In genomic region chr18:36572135-36572856, GRCh38 we compare ENCODE assay signal across 8 cellular contexts.
DNase-seq lines count a peak whose midpoint lies in the region; ATAC-seq lines count a peak whose summit lies in the region.

No MANE protein-coding gene starts in this region.

- no peak for ATAC-seq in HG02870 (IDR thresholded peaks at IDR 0.05; ENCODE audit: unreplicated experiment)
- no peak for ATAC-seq in T-helper 17 cell

- peaks cover 8% of the 10 kb centered on the region for H3K27me3 Mint-ChIP-seq in activated naive CD4-positive, alpha-beta T cell treated with anti-CD3 and anti-CD28 coated beads, Interleukin-2, amount 10 ng/mL, durations not matched to agents 7 days and 5 days
- peaks cover 5% of the 10 kb centered on the region for H3K27me3 Mint-ChIP-seq in T-helper 17 cell

- CTCF ChIA-PET in activated naive CD4-positive, alpha-beta T cell treated with anti-CD3 and anti-CD28 coated beads, Interleukin-2, amount 10 ng/mL, durations not matched to agents 7 days and 5 days (lab: Charles Lee) = no interaction called here

- no peaks in the 10 kb centered on the region for H3K9me3 ChIP-seq in T-helper 17 cell (ENCODE audit: control insufficient read depth, low read length, poor library complexity, severe bottlenecking)

- peak; percentile 44 for DNase-seq in activated naive CD4-positive, alpha-beta T cell treated with anti-CD3 and anti-CD28 coated beads, Interleukin-2, amount 10 ng/mL, durations not matched to agents 7 days and 5 days
- no peak for DNase-seq in activated naive CD4-positive, alpha-beta T cell (lab: John Stamatoyannopoulos, UW)
- DNase-seq in M059J (ENCODE audit: low read depth) (peak; percentile 62), SW480 (ENCODE audit: low spot score) (peak; percentile 32), foreskin melanocyte (peak; percentile 24), putamen (ENCODE audit: low spot score) (peak; percentile 17), T-helper 17 cell (no peak)

- H3K36me3 Mint-ChIP-seq in activated naive CD4-positive, alpha-beta T cell treated with anti-CD3 and anti-CD28 coated beads, Interleukin-2, amount 10 ng/mL, durations not matched to agents 7 days and 5 days = no peaks in the 10 kb centered on the region
- H3K36me3 Mint-ChIP-seq in T-helper 17 cell (ENCODE audit: low read depth) = no peaks in the 10 kb centered on the region

- H3K27ac Mint-ChIP-seq in activated naive CD4-positive, alpha-beta T cell treated with anti-CD3 and anti-CD28 coated beads, Interleukin-2, amount 10 ng/mL, durations not matched to agents 7 days and 5 days = no peak overlapping the region
- H3K27ac Mint-ChIP-seq in T-helper 17 cell = no peak overlapping the region

- H3K4me1 Mint-ChIP-seq in activated naive CD4-positive, alpha-beta T cell treated with anti-CD3 and anti-CD28 coated beads, Interleukin-2, amount 10 ng/mL, durations not matched to agents 7 days and 5 days = no peaks in the 10 kb centered on the region
- H3K4me1 Mint-ChIP-seq in T-helper 17 cell = no peaks in the 10 kb centered on the region

- H3K9me3 Mint-ChIP-seq in activated naive CD4-positive, alpha-beta T cell treated with anti-CD3 and anti-CD28 coated beads, Interleukin-2, amount 10 ng/mL, durations not matched to agents 7 days and 5 days = no peaks in the 10 kb centered on the region

- no peak overlapping the region for H3K4me3 Mint-ChIP-seq in activated naive CD4-positive, alpha-beta T cell treated with anti-CD3 and anti-CD28 coated beads, Interleukin-2, amount 10 ng/mL, durations not matched to agents 7 days and 5 days
- no peak overlapping the region for H3K4me3 Mint-ChIP-seq in T-helper 17 cell

Comparison
In these comparisons a context has a peak if more than half of its experiments do, and no peak if none do; other contexts are left out.
1. DNase-seq: peak in activated naive CD4-positive, alpha-beta T cell treated with anti-CD3 and anti-CD28 coated beads, Interleukin-2, amount 10 ng/mL, durations not matched to agents 7 days and 5 days (single experiment), M059J (single experiment), SW480 (single experiment), foreskin melanocyte (single experiment) and putamen (single experiment); none in activated naive CD4-positive, alpha-beta T cell (0 of 4) and T-helper 17 cell (0 of 3).